26 cellular contexts compared by ENCODE assay signal in genomic region chr3:187586226-187586625, GRCh38.
"Had no signal": no experiment of that assay in that cellular context is flagged by ENCODE, and none has a peak within 500 bp of the region (broad histone marks: within the 10 kb centered on the region; RNA-seq: fewer than 3 reads in every experiment).

No MANE protein-coding gene starts in this region.

- H3K27me3 ChIP-seq: neural progenitor cell, right atrium auricular region, right lobe of liver, stomach, testis, thyroid gland, transverse colon, upper lobe of left lung, vagina had no signal

- H3K27ac ChIP-seq: left ventricle myocardium inferior, neural progenitor cell, neutrophil, parathyroid adenoma, right atrium auricular region, right lobe of liver, stomach, testis, thyroid gland, transverse colon, upper lobe of left lung, vagina had no signal

- ATAC-seq: natural killer cell; right lobe of liver; stimulated activated naive B cell treated with anti-CD40 and anti-IgM and Interleukin-4, amounts not matched to agents 10 μg/mL and 1 μg/mL and 100 μg/mL, for 72 hours; stimulated activated naive CD8-positive, alpha-beta T cell treated with anti-CD3 and anti-CD28 coated beads, Interleukin-15, Interleukin-2, amounts not matched to agents 100 U/mL and 50 U/mL, for 24 hours had no signal

- H3K4me1 ChIP-seq: left ventricle myocardium inferior, parathyroid adenoma, right atrium auricular region, right lobe of liver, stomach, testis, thyroid gland, transverse colon, upper lobe of left lung, vagina had no signal

- H3K36me3 ChIP-seq: left ventricle myocardium inferior, neural progenitor cell, neutrophil, right atrium auricular region, right lobe of liver, stomach, thyroid gland, transverse colon, upper lobe of left lung, vagina had no signal

- H3K9me3 ChIP-seq: left ventricle myocardium inferior, neutrophil, right atrium auricular region, right lobe of liver, stomach, testis, thyroid gland, transverse colon, upper lobe of left lung, vagina had no signal

- H3K4me3 Mint-ChIP-seq: mesothelial cell of epicardium; naive B cell; natural killer cell; nephron progenitor cell; neural progenitor cell; stimulated activated naive B cell treated with anti-CD40 and anti-IgM and Interleukin-4, amounts not matched to agents 10 μg/mL and 1 μg/mL and 100 μg/mL, for 72 hours had no signal

- H3K4me1 Mint-ChIP-seq: mesothelial cell of epicardium; naive B cell; natural killer cell; stimulated activated naive B cell treated with anti-CD40 and anti-IgM and Interleukin-4, amounts not matched to agents 10 μg/mL and 1 μg/mL and 100 μg/mL, for 72 hours had no signal

- H3K27ac Mint-ChIP-seq: mesothelial cell of epicardium; naive B cell; natural killer cell; nephron progenitor cell; neural progenitor cell; stimulated activated naive B cell treated with anti-CD40 and anti-IgM and Interleukin-4, amounts not matched to agents 10 μg/mL and 1 μg/mL and 100 μg/mL, for 72 hours had no signal

- DNase-seq: islet precursor cell; left ventricle myocardium inferior; naive B cell; natural killer cell; nephron progenitor cell; occipital lobe; right lobe of liver; stimulated activated CD4-positive, alpha-beta T cell treated with anti-CD3 and anti-CD28 coated beads, Interleukin-12 subunit alpha, Interleukin-12 subunit beta, amount 100 ng/mL, for 4 hours; stimulated activated CD4-positive, alpha-beta T cell treated with anti-CD3 and anti-CD28 coated beads, Interleukin-15, amount 100 ng/mL, for 24 hours; stimulated activated CD4-positive, alpha-beta T cell treated with anti-CD3 and anti-CD28 coated beads, Interleukin-2, amount 100 ng/mL, for 24 hours; stimulated activated CD4-positive, alpha-beta T cell treated with anti-CD3 and anti-CD28 coated beads, Interleukin-4, amount 100 ng/mL, for 1 hour; stimulated activated naive B cell treated with anti-CD40 and anti-IgM and Interleukin-4, amounts not matched to agents 10 μg/mL and 1 μg/mL and 100 μg/mL, for 72 hours; stimulated activated naive CD8-positive, alpha-beta T cell treated with anti-CD3 and anti-CD28 coated beads, Interleukin-15, Interleukin-2, amounts not matched to agents 100 U/mL and 50 U/mL, for 24 hours; stomach; testis; thyroid gland; transverse colon; upper lobe of left lung had no signal

- H3K36me3 Mint-ChIP-seq: mesothelial cell of epicardium; naive B cell; natural killer cell; neural progenitor cell; stimulated activated naive B cell treated with anti-CD40 and anti-IgM and Interleukin-4, amounts not matched to agents 10 μg/mL and 1 μg/mL and 100 μg/mL, for 72 hours had no signal

- H3K4me3 ChIP-seq: left ventricle myocardium inferior, lung, neural progenitor cell, right atrium auricular region, right lobe of liver, smooth muscle cell, stomach, testis, thyroid gland, transverse colon, upper lobe of left lung, vagina had no signal

- H3K9me3 Mint-ChIP-seq: natural killer cell, nephron progenitor cell, neural progenitor cell had no signal
